Comparison of ENCODE assay signal across 12 cellular contexts in genomic region chr1:67559222-67559700, GRCh38.
DNase-seq lines count a peak whose midpoint lies in the region; TF ChIP-seq lines count a peak whose summit lies in the region.
"Had no signal": no experiment of that assay in that cellular context is flagged by ENCODE, and none has a peak within 500 bp of the region (broad histone marks: within the 10 kb centered on the region; RNA-seq: fewer than 3 reads in every experiment).

No MANE protein-coding gene starts in this region.

- H3K9me3 ChIP-seq in MG63 (no peaks in the 10 kb centered on the region), esophagus (ENCODE audit: control insufficient read depth in 2 of 2, insufficient read depth in 1 of 2, low read depth in 1 of 2, low read length in 1 of 2) (no peaks in the 10 kb centered on the region)

- H3K27me3 ChIP-seq in MG63 (no peaks in the 10 kb centered on the region), esophagus (ENCODE audit: control insufficient read depth in 1 of 2, insufficient read depth in 2 of 2, low read length in 2 of 2) (no peaks in the 10 kb centered on the region)

- no peak for TF ChIP-seq CTCF in 22Rv1 (IDR thresholded peaks at IDR 0.05)

- 30 to 42% methylated on average over 16 of the region's 16 CpGs for WGBS in esophagus, 2 donors

- H3K4me3 ChIP-seq in MG63 (peak overlapping the region; percentile 24), esophagus (ENCODE audit: low read depth in 1 of 2, low read length in 2 of 2) (peak overlapping the region; percentile 1 to 18)

- 0 out of 2 replicates have a peak overlapping the region, but pooled peaks have one; percentile 25 for H3K27ac ChIP-seq in 22Rv1
- peak overlapping the region; percentile 25 to 65 for H3K27ac ChIP-seq in esophagus (ENCODE audit: low read depth in 2 of 2, low read length in 1 of 2)

- H3K36me3 ChIP-seq in MG63 (no peaks in the 10 kb centered on the region), esophagus (ENCODE audit: control insufficient read depth in 2 of 2, insufficient read depth in 2 of 2, low read length in 1 of 2) (no peaks in the 10 kb centered on the region)

- H3K4me1 ChIP-seq in esophagus (ENCODE audit: control insufficient read depth in 2 of 2, insufficient read depth in 2 of 2, low read length in 1 of 2), result peaks cover 0 to 10% of the 10 kb centered on the region in 2 donors

- DNase-seq in MG63, result peak; percentile 81
- DNase-seq in midbrain (lab: John Stamatoyannopoulos, UW), result peak; percentile 14
- no peak for DNase-seq in retina
- DNase-seq in NCI-H345 treated with DMSO at 0.1 percent for 48 hours (lab: John Stamatoyannopoulos, UW; ENCODE audit: unreplicated experiment), result no peak
- DNase-seq in activated naive CD4-positive, alpha-beta T cell (lab: John Stamatoyannopoulos, UW), result no peak
- no peak for DNase-seq in OCI-M2 (lab: John Stamatoyannopoulos, UW; ENCODE audit: unreplicated experiment)
- DNase-seq: AML-193; naive B cell; NCI-H510A; stimulated activated CD8-positive, alpha-beta memory T cell treated with anti-CD3 and anti-CD28 coated beads, Interleukin-4, amount 100 ng/mL, for 48 hours had no signal

Comparison
In these comparisons a context has a peak if more than half of its experiments do, and no peak if none do; other contexts are left out.
1. DNase-seq: peak in MG63 (single experiment) and midbrain (single experiment); none in retina (single experiment), NCI-H345 treated with DMSO at 0.1 percent for 48 hours (single experiment), activated naive CD4-positive, alpha-beta T cell (0 of 4) and OCI-M2 (single experiment).